In the genomic region with DNA sequence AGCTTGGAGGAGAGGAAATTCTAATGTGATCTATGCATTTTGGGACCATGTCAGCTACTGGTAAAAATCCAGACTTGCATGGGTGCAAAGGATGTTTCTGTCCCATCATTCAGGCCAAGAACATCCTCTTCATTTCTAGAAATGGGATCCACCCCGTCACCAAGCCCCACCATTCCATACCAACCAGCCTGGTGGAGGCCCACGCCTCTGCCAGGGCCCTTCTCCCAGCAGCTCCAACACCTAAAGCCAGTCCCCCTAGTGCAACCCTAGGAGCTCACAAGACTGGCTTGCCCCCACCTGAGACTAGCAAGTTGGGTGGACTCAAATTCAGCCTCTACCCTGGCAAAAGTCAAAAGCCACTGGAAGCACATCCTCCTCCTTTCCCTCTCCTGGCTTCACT, we compare ENCODE assay signal across 1 cellular context.
TF ChIP-seq lines count a peak whose summit lies in the region.

No MANE protein-coding gene starts in this region.

TF ChIP-seq in liver, 16 proteins besides CTCF, POLR2A, EP300 and RAD21 (continued from another document):
- TF ChIP-seq, protein P1, sequence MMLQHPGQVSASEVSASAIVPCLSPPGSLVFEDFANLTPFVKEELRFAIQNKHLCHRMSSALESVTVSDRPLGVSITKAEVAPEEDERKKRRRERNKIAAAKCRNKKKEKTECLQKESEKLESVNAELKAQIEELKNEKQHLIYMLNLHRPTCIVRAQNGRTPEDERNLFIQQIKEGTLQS (IDR thresholded peaks at IDR 0.05), result no peak
- TF ChIP-seq HNF4A (conservative IDR thresholded peaks at IDR 0.05) (no peak), FOXA1 (IDR thresholded peaks at IDR 0.05) (no peak)
- TF ChIP-seq, protein P2, sequence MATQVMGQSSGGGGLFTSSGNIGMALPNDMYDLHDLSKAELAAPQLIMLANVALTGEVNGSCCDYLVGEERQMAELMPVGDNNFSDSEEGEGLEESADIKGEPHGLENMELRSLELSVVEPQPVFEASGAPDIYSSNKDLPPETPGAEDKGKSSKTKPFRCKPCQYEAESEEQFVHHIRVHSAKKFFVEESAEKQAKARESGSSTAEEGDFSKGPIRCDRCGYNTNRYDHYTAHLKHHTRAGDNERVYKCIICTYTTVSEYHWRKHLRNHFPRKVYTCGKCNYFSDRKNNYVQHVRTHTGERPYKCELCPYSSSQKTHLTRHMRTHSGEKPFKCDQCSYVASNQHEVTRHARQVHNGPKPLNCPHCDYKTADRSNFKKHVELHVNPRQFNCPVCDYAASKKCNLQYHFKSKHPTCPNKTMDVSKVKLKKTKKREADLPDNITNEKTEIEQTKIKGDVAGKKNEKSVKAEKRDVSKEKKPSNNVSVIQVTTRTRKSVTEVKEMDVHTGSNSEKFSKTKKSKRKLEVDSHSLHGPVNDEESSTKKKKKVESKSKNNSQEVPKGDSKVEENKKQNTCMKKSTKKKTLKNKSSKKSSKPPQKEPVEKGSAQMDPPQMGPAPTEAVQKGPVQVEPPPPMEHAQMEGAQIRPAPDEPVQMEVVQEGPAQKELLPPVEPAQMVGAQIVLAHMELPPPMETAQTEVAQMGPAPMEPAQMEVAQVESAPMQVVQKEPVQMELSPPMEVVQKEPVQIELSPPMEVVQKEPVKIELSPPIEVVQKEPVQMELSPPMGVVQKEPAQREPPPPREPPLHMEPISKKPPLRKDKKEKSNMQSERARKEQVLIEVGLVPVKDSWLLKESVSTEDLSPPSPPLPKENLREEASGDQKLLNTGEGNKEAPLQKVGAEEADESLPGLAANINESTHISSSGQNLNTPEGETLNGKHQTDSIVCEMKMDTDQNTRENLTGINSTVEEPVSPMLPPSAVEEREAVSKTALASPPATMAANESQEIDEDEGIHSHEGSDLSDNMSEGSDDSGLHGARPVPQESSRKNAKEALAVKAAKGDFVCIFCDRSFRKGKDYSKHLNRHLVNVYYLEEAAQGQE (IDR thresholded peaks at IDR 0.05), result no peak
